ENCODE assay signal across 1 cellular context in the genomic region with DNA sequence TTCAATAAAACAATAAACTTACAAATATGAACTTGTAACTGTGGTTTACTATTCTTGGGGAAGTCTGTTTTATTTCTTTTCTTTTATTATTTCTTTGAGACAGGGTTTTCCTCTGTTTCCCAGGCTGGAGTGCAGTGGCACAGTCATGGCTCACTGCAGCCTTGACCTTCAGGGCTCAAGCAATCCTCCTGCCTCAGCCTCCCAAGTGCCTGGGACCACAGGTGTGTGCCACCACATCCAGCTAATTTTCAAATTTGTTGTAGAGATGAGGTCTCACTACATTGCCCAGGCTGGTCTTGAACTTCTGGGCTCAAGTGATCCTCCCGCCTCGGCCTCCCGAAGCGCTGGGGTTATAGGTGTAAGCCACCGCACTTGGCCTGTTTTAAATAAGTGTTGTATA.
TF ChIP-seq lines count a peak whose summit lies in the region.

No MANE protein-coding gene starts in this region.

TF ChIP-seq in GM12878, 131 proteins besides CTCF, POLR2A, EP300 and RAD21:
- TF ChIP-seq POLR2AphosphoS5 (IDR thresholded peaks at IDR 0.05; ENCODE audit: low read length) (peak; percentile 7; the same call in 1 of the 2 replicates), SMAD1 (IDR thresholded peaks at IDR 0.05; ENCODE audit: low read depth, partially characterized antibody) (peak; percentile 6)
- TF ChIP-seq, protein P1, sequence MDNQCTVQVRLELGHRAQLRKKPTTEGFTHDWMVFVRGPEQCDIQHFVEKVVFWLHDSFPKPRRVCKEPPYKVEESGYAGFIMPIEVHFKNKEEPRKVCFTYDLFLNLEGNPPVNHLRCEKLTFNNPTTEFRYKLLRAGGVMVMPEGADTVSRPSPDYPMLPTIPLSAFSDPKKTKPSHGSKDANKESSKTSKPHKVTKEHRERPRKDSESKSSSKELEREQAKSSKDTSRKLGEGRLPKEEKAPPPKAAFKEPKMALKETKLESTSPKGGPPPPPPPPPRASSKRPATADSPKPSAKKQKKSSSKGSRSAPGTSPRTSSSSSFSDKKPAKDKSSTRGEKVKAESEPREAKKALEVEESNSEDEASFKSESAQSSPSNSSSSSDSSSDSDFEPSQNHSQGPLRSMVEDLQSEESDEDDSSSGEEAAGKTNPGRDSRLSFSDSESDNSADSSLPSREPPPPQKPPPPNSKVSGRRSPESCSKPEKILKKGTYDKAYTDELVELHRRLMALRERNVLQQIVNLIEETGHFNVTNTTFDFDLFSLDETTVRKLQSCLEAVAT (IDR thresholded peaks at IDR 0.05): 0 out of 2 replicates have a peak, but pooled peaks have one; percentile 10
